ENCODE assay signal across 15 cellular contexts in genomic region chr11:32311351-32312077, GRCh38.
DNase-seq lines count a peak whose midpoint lies in the region; ATAC-seq and TF ChIP-seq lines count a peak whose summit lies in the region.
"Had no signal": no experiment of that assay in that cellular context is flagged by ENCODE, and none has a peak within 500 bp of the region (broad histone marks: within the 10 kb centered on the region; RNA-seq: fewer than 3 reads in every experiment).

No MANE protein-coding gene starts in this region.

- DNase-seq in Caki2 (ENCODE audit: low read depth) (peak; percentile 73), NCI-H460 (ENCODE audit: extremely low read depth, low read depth) (peak; percentile 19), kidney glomerular epithelial cell (lab: John Stamatoyannopoulos, UW) (peak; percentile 65), testis (no peak), GDM1 (lab: John Stamatoyannopoulos, UW) (no peak), upper lobe of left lung (no peak)
- no peak for DNase-seq in stimulated activated CD4-positive, alpha-beta T cell treated with anti-CD3 and anti-CD28 coated beads, Interleukin-4, amount 100 ng/mL, for 4 hours
- DNase-seq: ACHN; CD4-positive, alpha-beta memory T cell; GM23248; NCI-H1436; NCI-H2107; NCI-H510A; SHP77 treated with DMSO at 0.1 percent for 48 hours had no signal

- no peaks in the 10 kb centered on the region for H3K36me3 ChIP-seq in testis (ENCODE audit: low read depth, missing control alignments)
- H3K36me3 ChIP-seq in upper lobe of left lung = no peaks in the 10 kb centered on the region

- WGBS in testis, 2 donors = 70 to 72% methylated on average over 6 of the region's 6 CpGs
- WGBS in upper lobe of left lung, 2 donors = 80 to 85% methylated on average over 6 of the region's 6 CpGs

- TF ChIP-seq POLR2A in testis (IDR thresholded peaks at IDR 0.05) = no peak
- TF ChIP-seq POLR2A in upper lobe of left lung (IDR thresholded peaks at IDR 0.05) = no peak

- H3K27me3 ChIP-seq in testis (no peaks in the 10 kb centered on the region), upper lobe of left lung (no peaks in the 10 kb centered on the region)

- peak overlapping the region; percentile 29 to 64 for H3K27ac ChIP-seq in testis
- no peak overlapping the region for H3K27ac ChIP-seq in upper lobe of left lung
- H3K27ac ChIP-seq: GM23248 had no signal

- in situ Hi-C loops in Caki2 (cut with HindIII; ENCODE audit: low pct_unique_long_range_greater_than_20kb, low sequenced_read_pairs) = no loop called here

- peaks cover 20% of the 10 kb centered on the region for H3K4me1 ChIP-seq in testis
- H3K4me1 ChIP-seq in upper lobe of left lung = peaks cover 0 to 5% (median 0%) of the 10 kb centered on the region in 4 donors

- H3K4me3 ChIP-seq in testis (no peak overlapping the region), upper lobe of left lung (no peak overlapping the region)
- H3K4me3 ChIP-seq: GM23248 had no signal

- intact Hi-C loops in testis (cut with DNase I; ENCODE audit: low total_unique reads) = no loop called here

- no peak for TF ChIP-seq EP300 in upper lobe of left lung (IDR thresholded peaks at IDR 0.05)

- TF ChIP-seq CTCF in testis (IDR thresholded peaks at IDR 0.05) (no peak), upper lobe of left lung (IDR thresholded peaks at IDR 0.05) (no peak)

- ATAC-seq in HG03565 (IDR thresholded peaks at IDR 0.05; ENCODE audit: unreplicated experiment) = no peak
- no peak for ATAC-seq in upper lobe of left lung (ENCODE audit: low FRiP score in 2 of 2)

- no peaks in the 10 kb centered on the region for H3K9me3 ChIP-seq in testis
- H3K9me3 ChIP-seq in upper lobe of left lung = no peaks in the 10 kb centered on the region

Comparison
In these comparisons a context has a peak if more than half of its experiments do, and no peak if none do; other contexts are left out.
1. DNase-seq: peak in Caki2 (single experiment), NCI-H460 (single experiment) and kidney glomerular epithelial cell (single experiment); none in testis (single experiment), stimulated activated CD4-positive, alpha-beta T cell treated with anti-CD3 and anti-CD28 coated beads, Interleukin-4, amount 100 ng/mL, for 4 hours (0 of 2), GDM1 (single experiment) and upper lobe of left lung (0 of 2).
2. H3K27ac ChIP-seq: peak in testis (2 of 2); none in upper lobe of left lung (0 of 4).